Comparison of ENCODE assay signal across 18 cellular contexts in the genomic region with DNA sequence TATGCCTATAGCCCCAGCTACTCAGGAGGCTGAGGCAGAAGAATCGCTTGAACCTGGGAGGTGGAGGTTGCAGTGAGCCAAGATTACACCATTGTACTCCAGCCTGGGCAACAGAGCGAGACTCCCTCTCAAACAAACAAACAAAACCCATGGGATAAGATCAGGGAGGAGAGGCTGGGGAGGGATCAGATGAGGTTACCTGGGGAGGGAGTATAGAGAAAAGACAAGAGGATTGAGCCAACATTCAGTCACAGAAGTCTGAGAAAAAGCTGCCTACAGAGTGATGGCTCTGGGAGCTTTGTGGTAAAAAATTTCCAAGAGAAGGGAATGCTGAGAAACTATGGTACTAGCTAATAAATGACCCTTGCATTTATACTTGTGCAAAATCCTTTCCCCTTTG. TPM values are rescaled to one million over a fixed set of nuclear protein-coding genes. Genes with fewer than 3 reads are reported as not detected.
"Had no signal": no experiment of that assay in that cellular context is flagged by ENCODE, and none has a peak within 500 bp of the region (broad histone marks: within the 10 kb centered on the region; RNA-seq: fewer than 3 reads in every experiment).

No MANE protein-coding gene starts in this region.

RNA-seq across cellular contexts. Expression of gene KRT12, which starts 8.4 kb away (rescaled TPM):
- total RNA-seq: activated B cell treated with CpG ODN at 0.5 μM for 24 hours; activated CD8-positive, alpha-beta T cell treated with anti-CD3 and anti-CD28 coated beads for 36 hours; activated naive CD4-positive, alpha-beta T cell treated with anti-CD3 and anti-CD28 coated beads for 36 hours; activated naive CD8-positive, alpha-beta T cell treated with anti-CD3 and anti-CD28 coated beads for 36 hours; activated T-cell treated with anti-CD3 and anti-CD28 coated beads, Interleukin-2, amount 50 U/mL, for 4 hours; activated T-helper 2 cell treated with anti-CD3 and anti-CD28 coated beads, Interferon-gamma antibody, Interleukin-2, Interleukin-4, amounts not matched to agents 10 μg/mL and 5 μg/mL and 100 μg/mL, durations not matched to agents 14 hours and 24 hours and 36 hours; adrenal gland; aorta; body of pancreas; chondrocyte; dermis blood vessel endothelial cell; esophagus squamous epithelium; fibroblast of lung; fibroblast of villous mesenchyme; gastroesophageal sphincter; glomerular endothelial cell; T-helper 17 cell had no signal
- polyA plus RNA-seq: adrenal gland, esophagus, fibroblast of lung had no signal

RNA-seq across cellular contexts. Expression of gene KRT20, which starts 26.4 kb away (rescaled TPM):
- total RNA-seq: activated B cell treated with CpG ODN at 0.5 μM for 24 hours; activated CD8-positive, alpha-beta T cell treated with anti-CD3 and anti-CD28 coated beads for 36 hours; activated naive CD4-positive, alpha-beta T cell treated with anti-CD3 and anti-CD28 coated beads for 36 hours; activated naive CD8-positive, alpha-beta T cell treated with anti-CD3 and anti-CD28 coated beads for 36 hours; activated T-helper 2 cell treated with anti-CD3 and anti-CD28 coated beads, Interferon-gamma antibody, Interleukin-2, Interleukin-4, amounts not matched to agents 10 μg/mL and 5 μg/mL and 100 μg/mL, durations not matched to agents 14 hours and 24 hours and 36 hours; aorta; body of pancreas; chondrocyte; dermis blood vessel endothelial cell; esophagus squamous epithelium; fibroblast of lung; fibroblast of villous mesenchyme; gastroesophageal sphincter; glomerular endothelial cell; T-helper 17 cell had no signal
- polyA plus RNA-seq: fibroblast of lung had no signal

RNA-seq across cellular contexts. Expression of gene KRT28, which starts 58.9 kb away (rescaled TPM):
- total RNA-seq: activated B cell treated with CpG ODN at 0.5 μM for 24 hours; activated CD8-positive, alpha-beta T cell treated with anti-CD3 and anti-CD28 coated beads for 36 hours; activated naive CD4-positive, alpha-beta T cell treated with anti-CD3 and anti-CD28 coated beads for 36 hours; activated naive CD8-positive, alpha-beta T cell treated with anti-CD3 and anti-CD28 coated beads for 36 hours; activated T-cell treated with anti-CD3 and anti-CD28 coated beads, Interleukin-2, amount 50 U/mL, for 4 hours; activated T-helper 2 cell treated with anti-CD3 and anti-CD28 coated beads, Interferon-gamma antibody, Interleukin-2, Interleukin-4, amounts not matched to agents 10 μg/mL and 5 μg/mL and 100 μg/mL, durations not matched to agents 14 hours and 24 hours and 36 hours; adrenal gland; aorta; body of pancreas; chondrocyte; dermis blood vessel endothelial cell; esophagus squamous epithelium; fibroblast of lung; fibroblast of villous mesenchyme; gastroesophageal sphincter; glomerular endothelial cell; T-helper 17 cell had no signal
- polyA plus RNA-seq: adrenal gland, aorta, esophagus, fibroblast of lung had no signal
